ENCODE assay signal across 25 cellular contexts in the genomic region with DNA sequence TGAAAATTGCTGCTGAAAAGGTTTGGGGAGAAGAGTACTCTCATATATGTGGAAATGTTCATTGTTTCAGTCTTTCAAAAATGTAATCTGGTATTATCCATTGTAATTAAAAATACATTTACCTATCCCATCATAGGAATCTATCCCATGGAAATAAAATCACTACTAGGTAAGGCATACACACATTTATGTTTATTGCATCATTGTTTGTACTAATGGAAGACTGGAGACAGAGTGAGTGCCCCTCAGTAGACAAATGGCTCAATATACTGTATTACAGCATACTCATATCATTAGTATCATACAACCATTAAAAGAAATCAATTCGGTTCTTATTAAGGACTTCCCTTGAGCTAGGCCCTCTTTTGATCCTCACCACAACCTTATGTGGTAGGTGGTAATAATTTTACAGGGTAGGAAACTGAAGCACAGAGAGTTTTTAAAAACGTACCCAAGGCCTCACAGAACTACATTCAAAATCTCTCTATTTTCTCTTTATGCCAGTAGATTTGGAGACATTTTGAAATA.
"Had no signal": no experiment of that assay in that cellular context is flagged by ENCODE, and none has a peak within 500 bp of the region (broad histone marks: within the 10 kb centered on the region; RNA-seq: fewer than 3 reads in every experiment).

No MANE protein-coding gene starts in this region.

- H3K4me1 ChIP-seq: adrenal gland, body of pancreas, spleen, uterus had no signal

- H3K36me3 ChIP-seq: adrenal gland, left ventricle myocardium inferior, right atrium auricular region, spleen, thoracic aorta, uterus, WERI-Rb-1 had no signal

- H3K27me3 ChIP-seq: adrenal gland, body of pancreas, right atrium auricular region, spleen, uterus had no signal

- H3K27ac ChIP-seq: adrenal gland, body of pancreas, epithelial cell of prostate, left ventricle myocardium inferior, right atrium auricular region, spleen, thoracic aorta, uterus, WERI-Rb-1 had no signal

- H3K27ac Mint-ChIP-seq: activated naive CD4-positive, alpha-beta T cell treated with anti-CD3 and anti-CD28 coated beads for 36 hours; activated naive CD8-positive, alpha-beta T cell treated with anti-CD3 and anti-CD28 coated beads for 36 hours; activated T-helper 1 cell treated with anti-CD3 and anti-CD28 coated beads, Interleukin-12 subunit alpha, Interleukin-12 subunit beta, Interleukin-2, Interleukin-4 antibody, amounts not matched to agents 30 ng/mL and 10 ng/mL and 1 ng/mL, durations not matched to agents 14 hours and 24 hours and 36 hours; natural killer cell treated with Interleukin-12 subunit alpha and Interleukin-12 subunit beta and Interleukin-15 and Interleukin-18, amount 100 ng/mL, for 72 hours; stimulated activated naive CD8-positive, alpha-beta T cell treated with anti-CD3 and anti-CD28 coated beads, Interleukin-15, Interleukin-2, amounts not matched to agents 100 ng/mL and 50 ng/mL, for 24 hours; type B pancreatic cell had no signal

- H3K27me3 Mint-ChIP-seq: activated naive CD8-positive, alpha-beta T cell treated with anti-CD3 and anti-CD28 coated beads for 36 hours; stimulated activated naive CD8-positive, alpha-beta T cell treated with anti-CD3 and anti-CD28 coated beads, Interleukin-15, Interleukin-2, amounts not matched to agents 100 ng/mL and 50 ng/mL, for 24 hours; type B pancreatic cell had no signal

- ATAC-seq: activated CD4-positive, CD25-positive, alpha-beta regulatory T cell treated with anti-CD3 and anti-CD28 coated beads, Interleukin-2, amount 50 U/mL, for 24 hours; body of pancreas; mucosa of descending colon; natural killer cell treated with Interleukin-12 subunit alpha and Interleukin-12 subunit beta and Interleukin-15 and Interleukin-18, amount 100 ng/mL, for 72 hours had no signal

- H3K36me3 Mint-ChIP-seq: activated naive CD8-positive, alpha-beta T cell treated with anti-CD3 and anti-CD28 coated beads for 36 hours; natural killer cell treated with Interleukin-12 subunit alpha and Interleukin-12 subunit beta and Interleukin-15 and Interleukin-18, amount 100 ng/mL, for 72 hours; type B pancreatic cell had no signal

- H3K9me3 Mint-ChIP-seq: activated naive CD4-positive, alpha-beta T cell treated with anti-CD3 and anti-CD28 coated beads for 36 hours; activated T-helper 1 cell treated with anti-CD3 and anti-CD28 coated beads, Interleukin-12 subunit alpha, Interleukin-12 subunit beta, Interleukin-2, Interleukin-4 antibody, amounts not matched to agents 30 ng/mL and 10 ng/mL and 1 ng/mL, durations not matched to agents 14 hours and 24 hours and 36 hours; natural killer cell treated with Interleukin-12 subunit alpha and Interleukin-12 subunit beta and Interleukin-15 and Interleukin-18, amount 100 ng/mL, for 72 hours; stimulated activated naive CD8-positive, alpha-beta T cell treated with anti-CD3 and anti-CD28 coated beads, Interleukin-15, Interleukin-2, amounts not matched to agents 100 ng/mL and 50 ng/mL, for 24 hours; type B pancreatic cell had no signal

- H3K9me3 ChIP-seq: adrenal gland, body of pancreas, left ventricle myocardium inferior, mucosa of descending colon, right atrium auricular region, spleen, thoracic aorta, uterus had no signal

- H3K4me3 ChIP-seq: adrenal gland, body of pancreas, left ventricle myocardium inferior, lung, mucosa of descending colon, right atrium auricular region, spleen, thoracic aorta, uterus had no signal

- H3K4me3 Mint-ChIP-seq: activated naive CD4-positive, alpha-beta T cell treated with anti-CD3 and anti-CD28 coated beads for 36 hours; activated naive CD8-positive, alpha-beta T cell treated with anti-CD3 and anti-CD28 coated beads for 36 hours; activated T-helper 1 cell treated with anti-CD3 and anti-CD28 coated beads, Interleukin-12 subunit alpha, Interleukin-12 subunit beta, Interleukin-2, Interleukin-4 antibody, amounts not matched to agents 30 ng/mL and 10 ng/mL and 1 ng/mL, durations not matched to agents 14 hours and 24 hours and 36 hours; natural killer cell treated with Interleukin-12 subunit alpha and Interleukin-12 subunit beta and Interleukin-15 and Interleukin-18, amount 100 ng/mL, for 72 hours; stimulated activated naive CD8-positive, alpha-beta T cell treated with anti-CD3 and anti-CD28 coated beads, Interleukin-15, Interleukin-2, amounts not matched to agents 100 ng/mL and 50 ng/mL, for 24 hours; type B pancreatic cell had no signal

- DNase-seq: activated CD4-positive, alpha-beta T cell treated with anti-CD3 and anti-CD28 coated beads for 48 hours; activated CD4-positive, alpha-beta T cell treated with anti-CD3 and anti-CD28 coated beads, Interleukin-2, amount 50 U/mL, for 48 hours; activated CD8-positive, alpha-beta memory T cell treated with anti-CD3 and anti-CD28 coated beads for 24 hours; activated effector memory CD4-positive, alpha-beta T cell treated with anti-CD3 and anti-CD28 coated beads, Interleukin-2, amount 50 U/mL, for 16 hours; activated naive CD4-positive, alpha-beta T cell treated with anti-CD3 and anti-CD28 coated beads for 36 hours; activated naive CD8-positive, alpha-beta T cell treated with anti-CD3 and anti-CD28 coated beads for 36 hours; adrenal gland; aorta; body of pancreas; effector CD8-positive, alpha-beta T cell; left ventricle myocardium inferior; mesendoderm; mucosa of descending colon; spleen; uterus; WERI-Rb-1 had no signal

- H3K4me1 Mint-ChIP-seq: activated naive CD8-positive, alpha-beta T cell treated with anti-CD3 and anti-CD28 coated beads for 36 hours had no signal
